ENCODE assay signal across 22 cellular contexts in genomic region chr1:7578206-7578605, GRCh38.
"Had no signal": no experiment of that assay in that cellular context is flagged by ENCODE, and none has a peak within 500 bp of the region (broad histone marks: within the 10 kb centered on the region; RNA-seq: fewer than 3 reads in every experiment).

No MANE protein-coding gene starts in this region.

- H3K4me1 ChIP-seq: foreskin keratinocyte, neural progenitor cell, uterus had no signal

- ATAC-seq: foreskin keratinocyte; stimulated activated memory B cell treated with anti-CD40 and anti-IgM and Interleukin-4, amounts not matched to agents 10 μg/mL and 1 μg/mL and 100 μg/mL, for 72 hours; WTC11 had no signal

- H3K27me3 ChIP-seq: hepatocyte, neural progenitor cell, suprapubic skin, tibial nerve, uterus had no signal

- H3K9me3 Mint-ChIP-seq: brain; immature natural killer cell; neural progenitor cell; stimulated activated memory B cell treated with anti-CD40 and anti-IgM and Interleukin-4, amounts not matched to agents 10 μg/mL and 1 μg/mL and 100 μg/mL, for 72 hours had no signal

- H3K9me3 ChIP-seq: prostate gland, stomach, suprapubic skin, tibial nerve, uterus had no signal

- H3K4me1 Mint-ChIP-seq: immature natural killer cell; stimulated activated memory B cell treated with anti-CD40 and anti-IgM and Interleukin-4, amounts not matched to agents 10 μg/mL and 1 μg/mL and 100 μg/mL, for 72 hours; WTC11 had no signal

- DNase-seq: activated naive CD4-positive, alpha-beta T cell treated with Interleukin-2 at 50 U/mL for 16 hours; activated T-cell treated with anti-CD3 and anti-CD28 coated beads, Interleukin-2, amount 50 U/mL, for 1 hour; anterior cingulate cortex; caudate nucleus; effector memory CD4-positive, alpha-beta T cell; foreskin keratinocyte; immature natural killer cell; kidney glomerular epithelial cell; mesenchymal stem cell; stimulated activated CD4-positive, alpha-beta T cell treated with anti-CD3 and anti-CD28 coated beads, Interleukin-2, amount 100 ng/mL, for 24 hours; stomach; T-helper 9 cell; uterus had no signal

- H3K36me3 Mint-ChIP-seq: brain; immature natural killer cell; neural progenitor cell; stimulated activated memory B cell treated with anti-CD40 and anti-IgM and Interleukin-4, amounts not matched to agents 10 μg/mL and 1 μg/mL and 100 μg/mL, for 72 hours; WTC11 had no signal

- H3K27ac Mint-ChIP-seq: brain; immature natural killer cell; stimulated activated memory B cell treated with anti-CD40 and anti-IgM and Interleukin-4, amounts not matched to agents 10 μg/mL and 1 μg/mL and 100 μg/mL, for 72 hours; WTC11 had no signal

- H3K27me3 Mint-ChIP-seq: brain had no signal

- H3K27ac ChIP-seq: foreskin keratinocyte, hepatocyte, neural progenitor cell, prostate gland, skin epidermis, stomach, suprapubic skin, tibial nerve, uterus had no signal

- H3K4me3 ChIP-seq: hepatocyte, neural progenitor cell, prostate gland, skin epidermis, stomach, suprapubic skin, tibial nerve, uterus had no signal

- H3K36me3 ChIP-seq: neural progenitor cell, prostate gland, stomach, suprapubic skin, tibial nerve, uterus had no signal

- H3K4me3 Mint-ChIP-seq: brain; immature natural killer cell; neural progenitor cell; stimulated activated memory B cell treated with anti-CD40 and anti-IgM and Interleukin-4, amounts not matched to agents 10 μg/mL and 1 μg/mL and 100 μg/mL, for 72 hours; WTC11 had no signal
